ENCODE assay signal across 11 cellular contexts in the genomic region with DNA sequence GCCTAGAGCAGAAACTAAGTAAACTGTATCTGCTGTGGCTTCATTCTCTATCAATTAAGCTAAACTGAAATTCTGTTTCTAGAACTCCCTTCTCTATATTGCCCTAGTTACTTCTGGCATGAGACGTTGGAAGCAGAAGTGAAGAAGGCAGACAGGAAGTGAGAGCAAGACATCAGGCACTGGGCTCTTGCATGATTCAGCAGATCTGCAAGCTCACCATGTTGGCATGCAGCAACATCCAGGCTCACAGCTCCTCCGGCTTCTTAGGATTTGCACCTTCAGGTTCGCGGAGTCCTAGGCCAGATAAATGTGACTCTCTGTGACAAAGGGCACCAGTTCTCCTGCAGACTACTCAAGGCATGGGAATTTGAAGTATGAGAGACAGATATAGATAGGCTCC.
DNase-seq lines count a peak whose midpoint lies in the region; ATAC-seq, FAIRE-seq and TF ChIP-seq lines count a peak whose summit lies in the region.
"Had no signal": no experiment of that assay in that cellular context is flagged by ENCODE, and none has a peak within 500 bp of the region (broad histone marks: within the 10 kb centered on the region; RNA-seq: fewer than 3 reads in every experiment).

No MANE protein-coding gene starts in this region.

- no peaks in the 10 kb centered on the region for H3K36me3 ChIP-seq in hepatocyte (replicated peaks; ENCODE audit: insufficient read depth, low read depth)
- no peaks in the 10 kb centered on the region for H3K36me3 ChIP-seq in uterus
- H3K36me3 ChIP-seq: neutrophil had no signal

- TF ChIP-seq POLR2A in A549 (IDR thresholded peaks at IDR 0.05; ENCODE audit: low read length) (no peak), uterus (IDR thresholded peaks at IDR 0.05) (no peak)

- H2AFZ ChIP-seq in hepatocyte: no peak overlapping the region

- H3K27ac ChIP-seq in A549 (no peak overlapping the region; a peak in 1 of 6 replicates), hepatocyte (no peak overlapping the region), uterus (no peak overlapping the region)
- H3K27ac ChIP-seq: neutrophil had no signal

- no peaks in the 10 kb centered on the region for H3K79me2 ChIP-seq in hepatocyte

- TF ChIP-seq RAD21 in A549 (conservative IDR thresholded peaks at IDR 0.05 in 1 of 2, IDR thresholded peaks at IDR 0.05 in 1 of 2): no peak

- CTCF ChIA-PET in A549 (lab: Yijun Ruan, JAX): no interaction called here
- CTCF ChIA-PET in activated CD4-positive, alpha-beta memory T cell treated with anti-CD3 and anti-CD28 coated beads for 36 hours (lab: Charles Lee): no interaction called here

- no peaks in the 10 kb centered on the region for H3K36me3 Mint-ChIP-seq in effector memory CD8-positive, alpha-beta T cell (ENCODE audit: insufficient read depth)
- H3K36me3 Mint-ChIP-seq in activated CD4-positive, alpha-beta memory T cell treated with anti-CD3 and anti-CD28 coated beads for 36 hours: no peaks in the 10 kb centered on the region

- ATAC-seq in A549 (no peak), HG03520 (IDR thresholded peaks at IDR 0.05; ENCODE audit: unreplicated experiment) (no peak)
- ATAC-seq in effector memory CD8-positive, alpha-beta T cell (replicated peaks): no peak

- POLR2A ChIA-PET in A549 (lab: Yijun Ruan, JAX): no interaction called here
- POLR2A ChIA-PET in activated CD4-positive, alpha-beta memory T cell treated with anti-CD3 and anti-CD28 coated beads for 36 hours (lab: Charles Lee): no interaction called here

- H4K20me1 ChIP-seq in hepatocyte (ENCODE audit: insufficient read depth, poor library complexity, severe bottlenecking): no peaks in the 10 kb centered on the region

- H3K4me1 Mint-ChIP-seq in effector memory CD8-positive, alpha-beta T cell (ENCODE audit: low read depth in 2 of 2): no peaks in the 10 kb centered on the region
- H3K4me1 Mint-ChIP-seq in activated CD4-positive, alpha-beta memory T cell treated with anti-CD3 and anti-CD28 coated beads for 36 hours (ENCODE audit: low read depth): no peaks in the 10 kb centered on the region
- H3K4me1 Mint-ChIP-seq: activated B cell treated with CpG ODN at 0.5 μM for 24 hours had no signal

- 56% methylated on average over 4 of the region's 4 CpGs for WGBS in A549 (ENCODE audit: missing lambda C conversion rate)
- 70% methylated on average over 4 of the region's 4 CpGs for WGBS in hepatocyte (ENCODE audit: low lambda C conversion rate, missing lambda C conversion rate)

- no peak overlapping the region for H3K27ac Mint-ChIP-seq in effector memory CD8-positive, alpha-beta T cell
- H3K27ac Mint-ChIP-seq in activated CD4-positive, alpha-beta memory T cell treated with anti-CD3 and anti-CD28 coated beads for 36 hours: no peak overlapping the region
- H3K27ac Mint-ChIP-seq: activated B cell treated with CpG ODN at 0.5 μM for 24 hours had no signal

- TF ChIP-seq CTCF in A549 (IDR thresholded peaks at IDR 0.05) (no peak), hepatocyte (IDR thresholded peaks at IDR 0.05; ENCODE audit: poor library complexity) (no peak), uterus (IDR thresholded peaks at IDR 0.05) (no peak)

- H3K4me3 ChIP-seq in A549 (no peak overlapping the region), hepatocyte (no peak overlapping the region), uterus (no peak overlapping the region)

- intact Hi-C loops in activated CD4-positive, alpha-beta memory T cell treated with anti-CD3 and anti-CD28 coated beads for 36 hours (cut with micrococcal nuclease): no loop called here
- intact Hi-C loops in uterus (cut with DNase I; ENCODE audit: low total_unique reads): no loop called here

- H3K4me1 ChIP-seq in A549: 0 out of 3 replicates have a peak, but pooled peaks cover 8% of the 10 kb centered on the region
- no peaks in the 10 kb centered on the region for H3K4me1 ChIP-seq in hepatocyte (ENCODE audit: insufficient read depth)
- H3K4me1 ChIP-seq in uterus: no peaks in the 10 kb centered on the region

- TF ChIP-seq EP300 in A549 (IDR thresholded peaks at IDR 0.05): no peak

- DNase-seq in A549 (ENCODE audit: low read depth in 1 of 2, low spot score in 1 of 2): peak in 1 of 2 experiments; percentile 24
- DNase-seq in H4 (ENCODE audit: low spot score): peak; percentile 13
- DNase-seq in RPMI7951 (ENCODE audit: low read depth): peak; percentile 15
- peak; percentile 9 for DNase-seq in hepatocyte (ENCODE audit: low spot score)
- no peak for DNase-seq in effector memory CD8-positive, alpha-beta T cell
- DNase-seq in activated CD4-positive, alpha-beta memory T cell treated with anti-CD3 and anti-CD28 coated beads for 36 hours: no peak
- DNase-seq in uterus: no peak
- DNase-seq: activated B cell treated with CpG ODN at 0.5 μM for 24 hours, NCI-H345 had no signal

- H3K4me3 Mint-ChIP-seq in effector memory CD8-positive, alpha-beta T cell: no peak overlapping the region
- no peak overlapping the region for H3K4me3 Mint-ChIP-seq in activated CD4-positive, alpha-beta memory T cell treated with anti-CD3 and anti-CD28 coated beads for 36 hours
- H3K4me3 Mint-ChIP-seq: activated B cell treated with CpG ODN at 0.5 μM for 24 hours had no signal

- no peaks in the 10 kb centered on the region for H3K9me2 ChIP-seq in hepatocyte (replicated peaks; ENCODE audit: insufficient read depth)

- no peaks in the 10 kb centered on the region for H3K27me3 Mint-ChIP-seq in effector memory CD8-positive, alpha-beta T cell
- H3K27me3 Mint-ChIP-seq in activated CD4-positive, alpha-beta memory T cell treated with anti-CD3 and anti-CD28 coated beads for 36 hours: no peaks in the 10 kb centered on the region
- H3K27me3 Mint-ChIP-seq: activated B cell treated with CpG ODN at 0.5 μM for 24 hours had no signal

- no peaks in the 10 kb centered on the region for H3K27me3 ChIP-seq in hepatocyte
- no peaks in the 10 kb centered on the region for H3K27me3 ChIP-seq in uterus
- H3K27me3 ChIP-seq: neutrophil had no signal

- peaks cover 7 to 8% of the 10 kb centered on the region in 2 donors for H3K9me3 Mint-ChIP-seq in effector memory CD8-positive, alpha-beta T cell
- H3K9me3 Mint-ChIP-seq in activated CD4-positive, alpha-beta memory T cell treated with anti-CD3 and anti-CD28 coated beads for 36 hours: peaks cover 35% of the 10 kb centered on the region

- no peak overlapping the region for H3K4me2 ChIP-seq in A549
- no peak overlapping the region for H3K4me2 ChIP-seq in hepatocyte

- H3K9me3 ChIP-seq in A549 (no peaks in the 10 kb centered on the region), hepatocyte (ENCODE audit: low read depth) (no peaks in the 10 kb centered on the region), uterus (no peaks in the 10 kb centered on the region)
- H3K9me3 ChIP-seq: neutrophil had no signal

- FAIRE-seq in A549 (lab: Jason Lieb, UNC): no peak

TF ChIP-seq in A549, 52 proteins besides CTCF, POLR2A, EP300 and RAD21:
- peak; percentile 5 for TF ChIP-seq MAFK (IDR thresholded peaks at IDR 0.05; ENCODE audit: partially characterized antibody)
- no peak for TF ChIP-seq ZNF302 (CRISPR knock-in tag; IDR thresholded peaks at IDR 0.05)

Comparison
In these comparisons a context has a peak if more than half of its experiments do, and no peak if none do; other contexts are left out.
1. DNase-seq: peak in H4 (single experiment), RPMI7951 (single experiment) and hepatocyte (single experiment); none in effector memory CD8-positive, alpha-beta T cell (0 of 3), activated CD4-positive, alpha-beta memory T cell treated with anti-CD3 and anti-CD28 coated beads for 36 hours (single experiment) and uterus (0 of 2).